ENCODE assay signal across 11 cellular contexts in the genomic region with DNA sequence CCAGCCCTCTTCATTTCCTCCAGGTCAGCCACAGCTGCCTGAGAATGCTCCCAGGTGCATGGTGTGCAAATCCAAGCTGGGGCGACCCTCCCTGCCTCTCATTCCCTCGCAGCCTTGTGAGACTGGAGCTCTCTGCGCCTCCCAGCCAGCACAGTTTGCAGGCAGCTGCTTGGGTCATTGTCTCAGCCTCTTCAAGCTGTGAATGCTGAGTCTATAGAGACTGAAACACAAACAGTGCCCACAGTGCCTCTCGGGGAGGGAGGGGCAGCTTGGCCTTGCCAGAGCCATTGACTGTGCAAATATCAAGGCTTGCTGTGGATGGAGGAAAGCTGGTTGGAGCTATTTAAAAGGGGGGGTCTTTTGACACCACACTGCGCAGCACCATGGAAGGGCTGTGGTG. TPM values are rescaled to one million over a fixed set of nuclear protein-coding genes. Genes with fewer than 3 reads are reported as not detected.
A peak's percentile ranks its signal among the peaks of the same experiment; 100 is the strongest.
DNase-seq lines count a peak whose midpoint lies in the region; ATAC-seq, FAIRE-seq and TF ChIP-seq lines count a peak whose summit lies in the region.
"Had no signal": no experiment of that assay in that cellular context is flagged by ENCODE, and none has a peak within 500 bp of the region (broad histone marks: within the 10 kb centered on the region; RNA-seq: fewer than 3 reads in every experiment).

No MANE protein-coding gene starts in this region.

- no peak overlapping the region for H3K4me3 Mint-ChIP-seq in stimulated activated effector memory CD8-positive, alpha-beta T cell treated with anti-CD3 and anti-CD28 coated beads, Interleukin-12 subunit alpha, Interleukin-12 subunit beta, amount 100 ng/mL, for 72 hours

- no peak for TF ChIP-seq POLR2A in endothelial cell of umbilical vein (IDR thresholded peaks at IDR 0.05; ENCODE audit: low read depth, low read length)

- no peak overlapping the region for H3K4ac ChIP-seq in neuronal stem cell (ENCODE audit: low read length)

- H3K27ac ChIP-seq in endothelial cell of umbilical vein (ENCODE audit: insufficient read depth, low read depth, low read length) (peak overlapping the region; percentile 15), neuronal stem cell (replicated peaks; ENCODE audit: low read length) (no peak overlapping the region), MM.1S (ENCODE audit: low read length) (no peak overlapping the region)
- H3K27ac ChIP-seq: C4-2B, PC-9 had no signal

- H3K9me1 ChIP-seq in endothelial cell of umbilical vein (replicated peaks; ENCODE audit: control insufficient read depth, extremely low read depth, insufficient read depth, low read length), result no peaks in the 10 kb centered on the region

- ATAC-seq in stimulated activated effector memory CD8-positive, alpha-beta T cell treated with anti-CD3 and anti-CD28 coated beads, Interleukin-12 subunit alpha, Interleukin-12 subunit beta, amount 100 ng/mL, for 72 hours, result no peak
- ATAC-seq in GM21576 (IDR thresholded peaks at IDR 0.05; ENCODE audit: unreplicated experiment), result no peak

- TF ChIP-seq CTCF in endothelial cell of umbilical vein (IDR thresholded peaks at IDR 0.05; ENCODE audit: extremely low read depth in 1 of 2, insufficient read depth in 1 of 2, low read depth in 1 of 2, low read length in 2 of 2), result no peak
- no peak for TF ChIP-seq CTCF in MM.1S (IDR thresholded peaks at IDR 0.05; ENCODE audit: low read length)

- DNase-seq in G401 (ENCODE audit: low spot score) (peak; percentile 55), NCI-H345 treated with DMSO at 0.1 percent for 48 hours (lab: John Stamatoyannopoulos, UW; ENCODE audit: unreplicated experiment) (peak; percentile 96), endothelial cell of umbilical vein (ENCODE audit: low read depth, low spot score) (peak; percentile 54), neuronal stem cell (ENCODE audit: low spot score) (no peak), MM.1S (no peak)
- DNase-seq in stimulated activated CD4-positive, alpha-beta T cell treated with anti-CD3 and anti-CD28 coated beads, Interleukin-4, amount 100 ng/mL, for 1 hour, result no peak
- no peak for DNase-seq in stimulated activated effector memory CD8-positive, alpha-beta T cell treated with anti-CD3 and anti-CD28 coated beads, Interleukin-12 subunit alpha, Interleukin-12 subunit beta, amount 100 ng/mL, for 72 hours (ENCODE audit: low spot score in 2 of 2)
- DNase-seq: PC-9; stimulated activated naive CD4-positive, alpha-beta T cell had no signal

- H3K4me2 ChIP-seq in endothelial cell of umbilical vein (ENCODE audit: insufficient read depth, low read length), result no peak overlapping the region
- no peak overlapping the region for H3K4me2 ChIP-seq in neuronal stem cell (ENCODE audit: insufficient read depth, low read length, poor library complexity, severe bottlenecking)
- H3K4me2 ChIP-seq in MM.1S (ENCODE audit: low read depth, low read length), result no peak overlapping the region

- FAIRE-seq in endothelial cell of umbilical vein (lab: Jason Lieb, UNC), result peak; percentile 40

- H2BK15ac ChIP-seq in neuronal stem cell (ENCODE audit: low read length), result no peak overlapping the region

- H3K9me2 ChIP-seq in MM.1S (replicated peaks; ENCODE audit: insufficient read depth, low read length), result no peaks in the 10 kb centered on the region

- H3K27me3 ChIP-seq in endothelial cell of umbilical vein (ENCODE audit: control insufficient read depth in 2 of 2, insufficient read depth in 2 of 2, low read length in 2 of 2), result no peaks in the 10 kb centered on the region
- no peaks in the 10 kb centered on the region for H3K27me3 ChIP-seq in neuronal stem cell (ENCODE audit: control insufficient read depth in 3 of 3, insufficient read depth in 3 of 3, low read depth in 1 of 3, low read length in 3 of 3)
- H3K27me3 ChIP-seq in MM.1S (replicated peaks; ENCODE audit: insufficient read depth, low read length), result no peaks in the 10 kb centered on the region

- intact Hi-C loops in endothelial cell of umbilical vein (cut with micrococcal nuclease), result no loop called here

- H3K14ac ChIP-seq in neuronal stem cell (ENCODE audit: low read length), result no peak overlapping the region

- H2AFZ ChIP-seq in endothelial cell of umbilical vein (ENCODE audit: low read depth, low read length), result no peak overlapping the region
- peak overlapping the region; percentile 44 for H2AFZ ChIP-seq in neuronal stem cell (ENCODE audit: low read length)
- no peak overlapping the region for H2AFZ ChIP-seq in MM.1S (ENCODE audit: low read length)
- H2AFZ ChIP-seq: PC-9 had no signal

- no peak overlapping the region for H3K4me3 ChIP-seq in endothelial cell of umbilical vein (replicated peaks in 1 of 3; ENCODE audit: insufficient read depth in 1 of 3, low read depth in 1 of 3, low read length in 3 of 3)
- no peak overlapping the region for H3K4me3 ChIP-seq in neuronal stem cell (ENCODE audit: low read length in 2 of 2)
- H3K4me3 ChIP-seq in MM.1S (ENCODE audit: low read length), result no peak overlapping the region
- H3K4me3 ChIP-seq: PC-9 had no signal

- peaks cover 11% of the 10 kb centered on the region for H3K4me1 Mint-ChIP-seq in stimulated activated effector memory CD8-positive, alpha-beta T cell treated with anti-CD3 and anti-CD28 coated beads, Interleukin-12 subunit alpha, Interleukin-12 subunit beta, amount 100 ng/mL, for 72 hours

- no peak overlapping the region for H4K91ac ChIP-seq in neuronal stem cell (ENCODE audit: low read depth, low read length, poor library complexity)

- no peaks in the 10 kb centered on the region for H3K79me1 ChIP-seq in neuronal stem cell (ENCODE audit: low read depth, low read length)

- peaks cover 100% of the 10 kb centered on the region for H3K79me2 ChIP-seq in endothelial cell of umbilical vein (ENCODE audit: control insufficient read depth, insufficient read depth, low read length)
- H3K79me2 ChIP-seq in MM.1S (ENCODE audit: low read length), result no peaks in the 10 kb centered on the region

- no peak overlapping the region for H3K18ac ChIP-seq in neuronal stem cell (ENCODE audit: low read length)

- H3K27ac Mint-ChIP-seq in stimulated activated effector memory CD8-positive, alpha-beta T cell treated with anti-CD3 and anti-CD28 coated beads, Interleukin-12 subunit alpha, Interleukin-12 subunit beta, amount 100 ng/mL, for 72 hours, result no peak overlapping the region

- dilution Hi-C loops in endothelial cell of umbilical vein (cut with MboI; ENCODE audit: extremely low pct_ligation_motif_present, low sequenced_read_pairs), result loop anchor here (25.0 kb wide), 1 partner anchor 96 kb away; no protein-coding TSS in a partner anchor

- H2BK120ac ChIP-seq in neuronal stem cell (ENCODE audit: low read depth, low read length), result no peak overlapping the region

- H3K36me3 ChIP-seq in endothelial cell of umbilical vein (ENCODE audit: control insufficient read depth in 2 of 2, extremely low read depth in 1 of 2, insufficient read depth in 2 of 2, low read length in 2 of 2), result peaks cover 11 to 12% of the 10 kb centered on the region in 2 experiments
- no peaks in the 10 kb centered on the region for H3K36me3 ChIP-seq in neuronal stem cell (replicated peaks in 1 of 2; ENCODE audit: control insufficient read depth in 2 of 2, insufficient read depth in 2 of 2, low read length in 2 of 2)
- H3K36me3 ChIP-seq in MM.1S (replicated peaks; ENCODE audit: insufficient read depth, low read length), result no peaks in the 10 kb centered on the region

- BruUV-seq in endothelial cell of umbilical vein (replicated peaks; lab: Mats Ljungman, UMichigan), result no TSS peak

- CTCF ChIA-PET in endothelial cell of umbilical vein (lab: Charles Lee), result interaction anchor here (1.0 to 15.2 kb wide), 4 partner anchors 11 to 101 kb away, joined by 4 to 714 read pairs (median 8); partner anchors contain the start of gene PLXNA2

- POLR2A ChIA-PET in endothelial cell of umbilical vein (lab: Charles Lee), result interaction anchor here (1.8 kb wide), 1 partner anchor 12 kb away, joined by 11 read pairs; no protein-coding TSS in a partner anchor

- H2AK5ac ChIP-seq in neuronal stem cell (ENCODE audit: low read depth, low read length), result no peak overlapping the region

- H3F3A ChIP-seq in MM.1S (ENCODE audit: insufficient read depth, low read length), result no peaks in the 10 kb centered on the region

- H3K9me3 ChIP-seq in endothelial cell of umbilical vein (replicated peaks; ENCODE audit: control insufficient read depth, insufficient read depth, low read length), result no peaks in the 10 kb centered on the region
- H3K9me3 ChIP-seq in neuronal stem cell (replicated peaks in 1 of 2; ENCODE audit: control insufficient read depth in 2 of 2, insufficient read depth in 1 of 2, low read depth in 1 of 2, low read length in 2 of 2), result no peaks in the 10 kb centered on the region
- no peaks in the 10 kb centered on the region for H3K9me3 ChIP-seq in MM.1S (replicated peaks; ENCODE audit: insufficient read depth, low read length)

- no peak overlapping the region for H4K8ac ChIP-seq in neuronal stem cell (ENCODE audit: low read depth, low read length)

- H2BK5ac ChIP-seq in neuronal stem cell (ENCODE audit: low read length), result no peak overlapping the region

- no CpG with 5 or more reads among the region's 5 CpGs for WGBS in neuronal stem cell (ENCODE audit: extremely low coverage in 2 of 2, insufficient read length in 2 of 2, insufficient replicate concordance in 1 of 2), 2 donors

- no peaks in the 10 kb centered on the region for H4K20me1 ChIP-seq in endothelial cell of umbilical vein (replicated peaks; ENCODE audit: control insufficient read depth, extremely low read depth, insufficient read depth, low read length)
- H4K20me1 ChIP-seq in MM.1S (ENCODE audit: insufficient read depth, low read length), result no peaks in the 10 kb centered on the region

- H2BK12ac ChIP-seq in neuronal stem cell (ENCODE audit: low read length), result no peak overlapping the region

- no peak overlapping the region for H3K23ac ChIP-seq in neuronal stem cell (ENCODE audit: low read depth, low read length, poor library complexity)

- no peak overlapping the region for H3K9ac ChIP-seq in endothelial cell of umbilical vein (replicated peaks; ENCODE audit: extremely low read depth, insufficient read depth, low read length)
- H3K9ac ChIP-seq in neuronal stem cell (ENCODE audit: low read depth, low read length, poor library complexity), result no peak overlapping the region
- no peak overlapping the region for H3K9ac ChIP-seq in MM.1S (ENCODE audit: low read length)

- peaks cover 78% of the 10 kb centered on the region for H3K4me1 ChIP-seq in endothelial cell of umbilical vein (ENCODE audit: control insufficient read depth, extremely low read depth, insufficient read depth, low read length)
- peaks cover 31 to 51% of the 10 kb centered on the region in 2 donors for H3K4me1 ChIP-seq in neuronal stem cell (ENCODE audit: control insufficient read depth in 2 of 2, insufficient read depth in 1 of 2, low read depth in 1 of 2, low read length in 2 of 2)
- H3K4me1 ChIP-seq in MM.1S (ENCODE audit: low read length), result no peaks in the 10 kb centered on the region; the same call in 1 of the 2 replicates

- no peaks in the 10 kb centered on the region for H3K9me3 Mint-ChIP-seq in stimulated activated effector memory CD8-positive, alpha-beta T cell treated with anti-CD3 and anti-CD28 coated beads, Interleukin-12 subunit alpha, Interleukin-12 subunit beta, amount 100 ng/mL, for 72 hours

- in situ Hi-C loops in G401 (cut with HindIII; ENCODE audit: low sequenced_read_pairs), result no loop called here

- H3K36me3 Mint-ChIP-seq in stimulated activated effector memory CD8-positive, alpha-beta T cell treated with anti-CD3 and anti-CD28 coated beads, Interleukin-12 subunit alpha, Interleukin-12 subunit beta, amount 100 ng/mL, for 72 hours, result no peaks in the 10 kb centered on the region

RNA-seq across cellular contexts. Expression of gene PLXNA2, which starts 10.6 kb away (rescaled TPM):
- total RNA-seq in G401 (2014; rRNA removed; shearing (Covaris generic)), result 0.55 and 0.92 TPM in 2 replicates
- 229 and 302 TPM in 2 replicates for total RNA-seq in endothelial cell of umbilical vein
- 42.6 and 43.3 TPM in 2 replicates for polyA plus RNA-seq in endothelial cell of umbilical vein
- polyA plus RNA-seq in endothelial cell of umbilical vein (2011; cell fraction: cytosol; rRNA removed), result 45.8 and 46.2 TPM in 2 replicates
- polyA plus RNA-seq in endothelial cell of umbilical vein (2011; cell fraction: nucleus; rRNA removed), result 246 and 252 TPM in 2 replicates
- 71.3 and 100 TPM in 2 replicates for polyA plus RNA-seq in endothelial cell of umbilical vein (2012)
- 148 and 179 TPM in 2 replicates for polyA minus RNA-seq in endothelial cell of umbilical vein
- 4.7 TPM for polyA minus RNA-seq in endothelial cell of umbilical vein (2011; cell fraction: cytosol; rRNA and poly(A)+ RNA removed)
- 206 and 227 TPM in 2 replicates for polyA minus RNA-seq in endothelial cell of umbilical vein (2011; cell fraction: nucleus; rRNA and poly(A)+ RNA removed)
- polyA plus RNA-seq in neuronal stem cell (2013, experiment 1 of 2), result 1.2 TPM
- 1.1 TPM for polyA plus RNA-seq in neuronal stem cell (2013, experiment 2 of 2)

Comparison
In these comparisons a context has a peak if more than half of its experiments do, and no peak if none do; other contexts are left out.
1. DNase-seq: peak in G401 (single experiment), NCI-H345 treated with DMSO at 0.1 percent for 48 hours (single experiment) and endothelial cell of umbilical vein (single experiment); none in neuronal stem cell (single experiment), stimulated activated CD4-positive, alpha-beta T cell treated with anti-CD3 and anti-CD28 coated beads, Interleukin-4, amount 100 ng/mL, for 1 hour (single experiment), MM.1S (single experiment) and stimulated activated effector memory CD8-positive, alpha-beta T cell treated with anti-CD3 and anti-CD28 coated beads, Interleukin-12 subunit alpha, Interleukin-12 subunit beta, amount 100 ng/mL, for 72 hours (0 of 2).
2. RNA of gene PLXNA2, which starts 10.6 kb away (total RNA-seq): 229 to 302 TPM in endothelial cell of umbilical vein; 0.55 to 0.92 TPM in G401; every median in the first group is over 100 times any median in the second.